Comparison of ENCODE assay signal across 18 cellular contexts in genomic region chr6:38867726-38868125, GRCh38.
DNase-seq lines count a peak whose midpoint lies in the region; ATAC-seq and TF ChIP-seq lines count a peak whose summit lies in the region.
"Had no signal": no experiment of that assay in that cellular context is flagged by ENCODE, and none has a peak within 500 bp of the region (broad histone marks: within the 10 kb centered on the region; RNA-seq: fewer than 3 reads in every experiment).

No MANE protein-coding gene starts in this region.

- no peaks in the 10 kb centered on the region for H3K79me2 ChIP-seq in PC-3 (ENCODE audit: low read length)

- H3K9me3 ChIP-seq in PC-3 (ENCODE audit: low read length) = no peaks in the 10 kb centered on the region
- H3K9me3 ChIP-seq: A549 had no signal

- H2AFZ ChIP-seq in PC-3 (ENCODE audit: low read length) = no peak overlapping the region

- DNase-seq in ELR (ENCODE audit: low read depth) = peak; percentile 33
- peak; percentile 49 for DNase-seq in PC-3
- peak; percentile 4 for DNase-seq in dermis blood vessel endothelial cell
- DNase-seq in iris pigment epithelial cell (ENCODE audit: low read depth) = peak; percentile 10
- DNase-seq in GM13977 (ENCODE audit: low spot score) = no peak
- no peak for DNase-seq in SW480 (ENCODE audit: low spot score)
- DNase-seq: AML-193; CD4-positive, alpha-beta memory T cell; DMS153; DMS79; GOT3; H7; HFFc6; KG1 had no signal

- in situ Hi-C loops in GM13977 (cut with MboI; ENCODE audit: low pct_unique_long_range_greater_than_20kb, low sequenced_read_pairs, unreplicated experiment) = loop anchor here (25.0 kb wide), 1 partner anchor 445 kb away; the partner anchor contains the start of genes KCNK16 and KCNK17

- no TSS peak for BruUV-seq in PC-3 (replicated peaks; lab: Mats Ljungman, UMichigan)

- no peak overlapping the region for H3K4me2 ChIP-seq in PC-3 (ENCODE audit: low read length)
- H3K4me2 ChIP-seq: A549 had no signal

- no peaks in the 10 kb centered on the region for H3K27me3 ChIP-seq in PC-3 (ENCODE audit: low read length)

- H3K9ac ChIP-seq in PC-3 (ENCODE audit: low read length) = no peak overlapping the region

- H3K36me3 ChIP-seq in PC-3 (ENCODE audit: low read depth, low read length) = no peaks in the 10 kb centered on the region

- no peaks in the 10 kb centered on the region for H3K9me2 ChIP-seq in PC-3 (replicated peaks; ENCODE audit: low read length)

- H3F3A ChIP-seq in PC-3 (ENCODE audit: low read length, unreplicated experiment) = no peaks in the 10 kb centered on the region

- TF ChIP-seq CTCF in PC-3 (conservative IDR thresholded peaks at IDR 0.05; ENCODE audit: low read depth, low read length) = no peak
- no peak for TF ChIP-seq CTCF in GM13977 (IDR thresholded peaks at IDR 0.05; ENCODE audit: extremely low read depth, insufficient read depth, missing control alignments)

- H3K4me3 ChIP-seq in PC-3 (ENCODE audit: low read length) = no peak overlapping the region
- H3K4me3 ChIP-seq: A549 had no signal

- POLR2A ChIA-PET in PC-3 (lab: Charles Lee; ENCODE audit: unreplicated experiment) = no interaction called here

- no peaks in the 10 kb centered on the region for H4K20me1 ChIP-seq in PC-3 (ENCODE audit: low read length)

- intact Hi-C loops in PC-3 (cut with micrococcal nuclease) = no loop called here

- no peak for ATAC-seq in PC-3
- no peak for ATAC-seq in GM19035 (IDR thresholded peaks at IDR 0.05; ENCODE audit: unreplicated experiment)
- ATAC-seq: A549, HCT116 had no signal

- no peaks in the 10 kb centered on the region; the same call in 1 of the 2 replicates for H3K4me1 ChIP-seq in PC-3 (ENCODE audit: insufficient read depth, low read length)
- H3K4me1 ChIP-seq: A549 had no signal

- H3K27ac ChIP-seq in PC-3 (ENCODE audit: low read length) = no peak overlapping the region
- H3K27ac ChIP-seq: A549, C4-2B had no signal

- CTCF ChIA-PET in PC-3 (lab: Charles Lee) = interaction anchor here (0.7 kb wide), 1 partner anchor 127 kb away, joined by 4 read pairs; no protein-coding TSS in a partner anchor

Comparison
In these comparisons a context has a peak if more than half of its experiments do, and no peak if none do; other contexts are left out.
1. DNase-seq: peak in ELR (single experiment), PC-3 (single experiment), dermis blood vessel endothelial cell (single experiment) and iris pigment epithelial cell (single experiment); none in GM13977 (single experiment) and SW480 (single experiment).